In genomic region chr1:229641306-229641705, GRCh38 we compare ENCODE assay signal across 20 cellular contexts. TPM values are rescaled to one million over a fixed set of nuclear protein-coding genes. Genes with fewer than 3 reads are reported as not detected.
DNase-seq lines count a peak whose midpoint lies in the region; ATAC-seq, FAIRE-seq and TF ChIP-seq lines count a peak whose summit lies in the region.
"Had no signal": no experiment of that assay in that cellular context is flagged by ENCODE, and none has a peak within 500 bp of the region (broad histone marks: within the 10 kb centered on the region; RNA-seq: fewer than 3 reads in every experiment).

No MANE protein-coding gene starts in this region.

- no peak overlapping the region for H3K9ac ChIP-seq in H1 (replicated peaks in 1 of 4; ENCODE audit: extremely low read depth in 1 of 4, low read depth in 3 of 4, low read length in 3 of 4)

- H2BK20ac ChIP-seq in H1 (ENCODE audit: low read length) = no peak overlapping the region

- H3K4me2 ChIP-seq in H1 (ENCODE audit: insufficient read depth in 1 of 2, low read depth in 2 of 2, low read length in 2 of 2) = no peak overlapping the region

- CTCF ChIA-PET in H1 (lab: Charles Lee; ENCODE audit: partially characterized antibody) = interaction anchor here (0.6 kb wide), 1 partner anchor 10 kb away, joined by 3 read pairs; no protein-coding TSS in a partner anchor

- no peak overlapping the region for H3K56ac ChIP-seq in H1 (replicated peaks; ENCODE audit: insufficient read length, low read depth, low read length)

- no peak for TF ChIP-seq POLR2A in H1 (IDR thresholded peaks at IDR 0.05; ENCODE audit: control extremely low read depth in 1 of 2, low read depth in 2 of 2, low read length in 2 of 2)

- 96% methylated on average over 3 of the region's 3 CpGs; no CpG with 5 or more reads in 1 of the 2 experiments for WGBS in H1 (ENCODE audit: extremely low coverage in 1 of 2, insufficient coverage in 1 of 2, insufficient read length in 1 of 2, insufficient replicate concordance in 2 of 2, low coverage in 1 of 2, low lambda C conversion rate in 2 of 2, missing lambda C conversion rate in 1 of 2), 2 experiments
- WGBS in psoas muscle, 3 donors = 33 to 65% (median 57%) methylated on average over 3 of the region's 3 CpGs

- DNase-seq in Right ventricle myocardium inferior (ENCODE audit: missing footprints) = peak; percentile 30
- no peak for DNase-seq in left cardiac atrium
- DNase-seq in H1 (ENCODE audit: low read depth in 1 of 2, low spot score in 2 of 2) = no peak
- DNase-seq in mesenteric fat pad (ENCODE audit: low spot score) = peak; percentile 57
- no peak for DNase-seq in psoas muscle
- no peak for DNase-seq in NCI-H1694 treated with DMSO at 0.1 percent for 48 hours (lab: John Stamatoyannopoulos, UW)
- DNase-seq in 8988T = no peak
- DNase-seq: Calu3; CD4-positive, alpha-beta T cell; DMS 273 treated with DMSO at 0.1 percent for 48 hours; DMS79; HCEC 1CT; HFFc6 had no signal

- H3K23ac ChIP-seq in H1 (ENCODE audit: insufficient read length) = no peak overlapping the region

- FAIRE-seq in H1 (lab: Jason Lieb, UNC) = no peak
- FAIRE-seq: A204.1, G401.6, GM12891, GM19239, HepG2, HTR-8/SVneo had no signal

- no peak overlapping the region for H4K91ac ChIP-seq in H1 (replicated peaks; ENCODE audit: insufficient read length, low read length)

- no peak for TF ChIP-seq EP300 in H1 (IDR thresholded peaks at IDR 0.05; ENCODE audit: borderline replicate concordance in 1 of 2, low read depth in 2 of 2, low read length in 2 of 2)

- H3K4ac ChIP-seq in H1 (replicated peaks; ENCODE audit: insufficient read length, low read depth, low read length) = no peak overlapping the region

- TF ChIP-seq RAD21 in H1 (IDR thresholded peaks at IDR 0.05 in 1 of 2, conservative IDR thresholded peaks at IDR 0.05 in 1 of 2; ENCODE audit: low read depth in 2 of 2, low read length in 2 of 2) = no peak

- no peak overlapping the region for H3K4me3 ChIP-seq in H1 (ENCODE audit: extremely low read depth in 1 of 4, insufficient read depth in 2 of 4, low read depth in 3 of 4, low read length in 4 of 4)
- H3K4me3 ChIP-seq in psoas muscle = peak overlapping the region; percentile 1

- H3K14ac ChIP-seq in H1 (ENCODE audit: insufficient read length) = no peak overlapping the region

- H2AFZ ChIP-seq in H1 (ENCODE audit: low read length) = no peak overlapping the region

- no peak overlapping the region for H4K5ac ChIP-seq in H1 (ENCODE audit: insufficient read length, low read depth, low read length)

- intact Hi-C loops in Right ventricle myocardium inferior (cut with DNase I) (no loop called here), left cardiac atrium (cut with DNase I) (no loop called here), psoas muscle (cut with DNase I) (no loop called here)

- H3K23me2 ChIP-seq in H1 (ENCODE audit: low read depth, low read length) = no peaks in the 10 kb centered on the region

- no peak overlapping the region for H2BK15ac ChIP-seq in H1 (ENCODE audit: low read length)

- H3K4me1 ChIP-seq in H1 (replicated peaks in 1 of 4; ENCODE audit: control insufficient read depth in 3 of 4, insufficient read depth in 4 of 4, low read length in 3 of 4) (no peaks in the 10 kb centered on the region), psoas muscle (peaks cover 25% of the 10 kb centered on the region)

- H3K27me3 ChIP-seq in H1 (replicated peaks in 1 of 4; ENCODE audit: control insufficient read depth in 3 of 4, extremely low read depth in 1 of 4, insufficient read depth in 3 of 4, low read length in 3 of 4) = no peaks in the 10 kb centered on the region
- no peaks in the 10 kb centered on the region for H3K27me3 ChIP-seq in psoas muscle (ENCODE audit: insufficient read depth in 3 of 3, low read length in 2 of 3)

- peak overlapping the region; percentile 60; the same call in 1 of the 2 replicates for H3K18ac ChIP-seq in H1 (ENCODE audit: extremely low read depth, low read length)

- POLR2A ChIA-PET in H1 (lab: Charles Lee; ENCODE audit: partially characterized antibody) = no interaction called here

- H3K27ac ChIP-seq in H1 (ENCODE audit: low read depth, low read length) = no peak overlapping the region
- peak overlapping the region; percentile 58 for H3K27ac ChIP-seq in psoas muscle

- peak; percentile 63 for ATAC-seq in Right ventricle myocardium inferior
- no peak for ATAC-seq in left cardiac atrium
- ATAC-seq in psoas muscle = peak; percentile 53 to 79 (median 74)
- no peak for ATAC-seq in GM21529 (IDR thresholded peaks at IDR 0.05; ENCODE audit: unreplicated experiment)
- ATAC-seq: HepG2 had no signal

- H2BK12ac ChIP-seq in H1 (ENCODE audit: low read depth, low read length) = no peak overlapping the region

- TF ChIP-seq CTCF in H1 (IDR thresholded peaks at IDR 0.05; ENCODE audit: control extremely low read depth in 1 of 3, insufficient read depth in 1 of 3, low read depth in 1 of 3, low read length in 3 of 3) (no peak), psoas muscle (IDR thresholded peaks at IDR 0.05) (no peak)

- peaks cover 26% of the 10 kb centered on the region for H3K79me1 ChIP-seq in H1 (ENCODE audit: low read depth, low read length)

- H4K8ac ChIP-seq in H1 (ENCODE audit: extremely low read depth, insufficient read depth, low read length) = no peak overlapping the region; the same call in 1 of the 2 replicates

- no peak overlapping the region for H2BK120ac ChIP-seq in H1 (replicated peaks; ENCODE audit: low read depth, low read length)

- H3K36me3 ChIP-seq in H1 (ENCODE audit: control insufficient read depth in 2 of 4, insufficient read depth in 4 of 4, low read length in 3 of 4) = peaks cover 24 to 56% (median 43%) of the 10 kb centered on the region in 4 experiments
- peaks cover 13 to 75% of the 10 kb centered on the region in 2 donors for H3K36me3 ChIP-seq in psoas muscle (ENCODE audit: insufficient read depth in 1 of 2, low read depth in 1 of 2)

- H4K20me1 ChIP-seq in H1 (replicated peaks in 1 of 2; ENCODE audit: control insufficient read depth in 1 of 2, insufficient read depth in 2 of 2, low read length in 2 of 2) = peaks cover 7 to 26% of the 10 kb centered on the region in 2 experiments

- no peaks in the 10 kb centered on the region for H3K9me3 ChIP-seq in H1 (ENCODE audit: insufficient read depth in 2 of 2, low read depth in 1 of 2, low read length in 1 of 2)
- no peaks in the 10 kb centered on the region for H3K9me3 ChIP-seq in psoas muscle

- H2AK5ac ChIP-seq in H1 (ENCODE audit: low read depth, low read length) = no peak overlapping the region

- H2BK5ac ChIP-seq in H1 (ENCODE audit: low read depth, low read length) = no peak overlapping the region

- H3K79me2 ChIP-seq in H1 (ENCODE audit: control insufficient read depth in 1 of 2, insufficient read depth in 2 of 2, low read length in 2 of 2) = peaks cover 0 to 59% of the 10 kb centered on the region in 2 experiments; a peak in 2 of 4 replicates

TF ChIP-seq in H1, 55 proteins besides CTCF, POLR2A, EP300 and RAD21 (continues in another document):
- TF ChIP-seq POLR2AphosphoS5 (IDR thresholded peaks at IDR 0.05; ENCODE audit: low read depth, low read length) (no peak), CBX5 (IDR thresholded peaks at IDR 0.05; ENCODE audit: low read depth, low read length) (no peak), YY1 (IDR thresholded peaks at IDR 0.05; ENCODE audit: low read depth, low read length) (no peak), RXRA (IDR thresholded peaks at IDR 0.05; ENCODE audit: insufficient read depth, low read depth, low read length) (no peak), EGR1 (IDR thresholded peaks at IDR 0.05; ENCODE audit: borderline replicate concordance, low read depth, low read length) (no peak), MAX (IDR thresholded peaks at IDR 0.05) (no peak), KDM1A (IDR thresholded peaks at IDR 0.05; ENCODE audit: borderline replicate concordance, low read length) (no peak), PHF8 (conservative IDR thresholded peaks at IDR 0.05; ENCODE audit: low read depth, low read length) (no peak), SUZ12 (IDR thresholded peaks at IDR 0.05; ENCODE audit: low read length) (no peak)

RNA-seq across cellular contexts. Expression of gene URB2, which starts 15.3 kb away (rescaled TPM):
- total RNA-seq in Right ventricle myocardium inferior (3.4 TPM), left cardiac atrium (1 to 10 TPM; 3.6 to 8.4 TPM), mesenteric fat pad (14.0 TPM), psoas muscle (10 to 100 TPM in 3 of 4 donors, 1 to 10 TPM in 1; 8.3 to 18.2 (median 16.8) TPM)
- total RNA-seq in H1 (2021; fragmentation: NEBNext Ultra II Directional; extraction: Animal tissue kit (Norgen Biotek cat#: 25700)) = 33.0 and 33.5 TPM in 2 replicates
- polyA plus RNA-seq in H1 (2011; rRNA removed) (13.7 and 14.5 TPM in 2 replicates), psoas muscle (10 to 100 TPM in 1 of 3 donors, 1 to 10 TPM in 2; 4.7 to 10.2 (median 9.2) TPM)
- 15.9 TPM for polyA plus RNA-seq in H1 (2011; cell fraction: cytosol; rRNA removed)
- polyA plus RNA-seq in H1 (2011; cell fraction: nucleus; rRNA removed) = 19.3 TPM
- polyA plus RNA-seq in H1 (2012, experiment 1 of 2) = 14.3 to 18.8 TPM (median 17.7 TPM) in 4 replicates
- polyA plus RNA-seq in H1 (2012, experiment 2 of 2) = 8.8 TPM
- polyA plus RNA-seq in H1 (2013, experiment 1 of 2) = 13.3 TPM
- 12.3 TPM for polyA plus RNA-seq in H1 (2013, experiment 2 of 2)
- 65.0 and 74.8 TPM in 2 replicates for polyA minus RNA-seq in H1 (2011; rRNA and poly(A)+ RNA removed)
- 23.3 TPM for polyA minus RNA-seq in H1 (2011; cell fraction: cytosol; rRNA and poly(A)+ RNA removed)
- 41.7 TPM for polyA minus RNA-seq in H1 (2011; cell fraction: nucleus; rRNA and poly(A)+ RNA removed)

RNA-seq across cellular contexts. Expression of gene TAF5L, which starts 15.4 kb away (rescaled TPM):
- total RNA-seq in Right ventricle myocardium inferior (10.8 TPM), left cardiac atrium (10 to 100 TPM; 10.8 to 14.7 TPM), mesenteric fat pad (24.8 TPM), psoas muscle (10 to 100 TPM in 3 of 4 donors, 1 to 10 TPM in 1; 8.5 to 49.0 (median 28.6) TPM)
- total RNA-seq in H1 (2021; fragmentation: NEBNext Ultra II Directional; extraction: Animal tissue kit (Norgen Biotek cat#: 25700)) = 23.3 and 24.8 TPM in 2 replicates
- polyA plus RNA-seq in H1 (2011; rRNA removed) (17.3 and 17.7 TPM in 2 replicates), psoas muscle (10 to 100 TPM; 13.8 to 31.7 (median 15.7) TPM)
- 16.1 TPM for polyA plus RNA-seq in H1 (2011; cell fraction: cytosol; rRNA removed)
- polyA plus RNA-seq in H1 (2011; cell fraction: nucleus; rRNA removed) = 29.6 TPM
- 14.3 to 17.1 TPM (median 15.6 TPM) in 4 replicates for polyA plus RNA-seq in H1 (2012, experiment 1 of 2)
- 6.3 TPM for polyA plus RNA-seq in H1 (2012, experiment 2 of 2)
- polyA plus RNA-seq in H1 (2013, experiment 1 of 2) = 20.3 TPM
- 20.5 TPM for polyA plus RNA-seq in H1 (2013, experiment 2 of 2)
- 29.6 and 30.0 TPM in 2 replicates for polyA minus RNA-seq in H1 (2011; rRNA and poly(A)+ RNA removed)
- polyA minus RNA-seq in H1 (2011; cell fraction: cytosol; rRNA and poly(A)+ RNA removed) = 10.2 TPM
- 37.9 TPM for polyA minus RNA-seq in H1 (2011; cell fraction: nucleus; rRNA and poly(A)+ RNA removed)

Comparison
In these comparisons a context has a peak if more than half of its experiments do, and no peak if none do; other contexts are left out.
1. ATAC-seq: peak in Right ventricle myocardium inferior (single experiment) and psoas muscle (4 of 4); none in left cardiac atrium (0 of 2) and GM21529 (single experiment).
2. DNase-seq: peak in Right ventricle myocardium inferior (single experiment) and mesenteric fat pad (single experiment); none in left cardiac atrium (single experiment), H1 (0 of 2), psoas muscle (0 of 2), NCI-H1694 treated with DMSO at 0.1 percent for 48 hours (single experiment) and 8988T (single experiment).